19 cellular contexts compared by ENCODE assay signal in the genomic region with DNA sequence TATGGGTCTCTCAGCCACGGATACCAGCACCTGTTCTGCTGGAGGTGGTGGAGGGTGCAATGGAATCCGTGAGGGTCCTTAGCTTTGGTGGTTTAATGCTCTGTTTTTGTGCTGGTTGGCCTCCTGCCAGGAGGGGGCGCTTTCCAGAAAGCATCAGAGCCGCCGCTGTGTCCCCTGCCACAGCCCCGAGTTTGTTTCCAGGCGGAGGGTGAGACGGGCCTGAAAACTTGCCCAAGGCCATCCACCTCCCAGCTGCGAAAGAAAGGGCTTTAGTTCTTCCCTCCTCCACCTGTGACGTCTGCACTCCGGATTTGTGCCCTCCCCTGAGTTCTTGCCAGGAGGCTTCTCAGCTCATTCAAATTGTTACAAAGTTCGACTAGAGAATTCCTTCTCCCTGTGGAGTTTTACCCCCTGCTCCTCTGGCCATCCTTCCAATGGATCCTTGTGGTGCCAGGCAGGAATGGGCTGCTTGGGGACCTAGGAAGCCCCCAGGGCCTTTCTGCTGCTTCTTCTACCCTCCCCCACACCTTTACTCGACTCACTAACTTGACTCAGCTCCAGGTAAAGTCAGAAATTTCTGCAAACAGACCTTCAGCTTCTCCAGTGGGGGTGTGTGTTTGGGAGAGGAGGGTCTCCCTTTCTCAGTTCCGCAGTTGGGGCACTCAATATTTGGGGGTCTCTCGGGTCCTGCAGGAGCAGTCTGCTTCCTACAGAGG.
DNase-seq lines count a peak whose midpoint lies in the region; ATAC-seq and TF ChIP-seq lines count a peak whose summit lies in the region.
"Had no signal": no experiment of that assay in that cellular context is flagged by ENCODE, and none has a peak within 500 bp of the region (broad histone marks: within the 10 kb centered on the region; RNA-seq: fewer than 3 reads in every experiment).

No MANE protein-coding gene starts in this region.

- BruUV-seq in PC-3 (replicated peaks; lab: Mats Ljungman, UMichigan), result no TSS peak

- H4K20me1 ChIP-seq in PC-3 (ENCODE audit: low read length), result no peaks in the 10 kb centered on the region

- no peak overlapping the region for H2BK12ac ChIP-seq in trophoblast cell (ENCODE audit: low read length)

- H4K91ac ChIP-seq in trophoblast cell (ENCODE audit: low read depth, low read length), result no peak overlapping the region

- no peak overlapping the region for H2AK5ac ChIP-seq in trophoblast cell (ENCODE audit: low read length)

- H2AFZ ChIP-seq in PC-3 (ENCODE audit: low read length), result 0 out of 2 replicates have a peak overlapping the region, but pooled peaks have one; percentile 26
- no peak overlapping the region for H2AFZ ChIP-seq in trophoblast cell (ENCODE audit: insufficient read depth, low read length, poor library complexity)

- no peaks in the 10 kb centered on the region for H3K27me3 ChIP-seq in PC-3 (ENCODE audit: low read length)
- H3K27me3 ChIP-seq in trophoblast cell (ENCODE audit: insufficient read depth, low read length), result no peaks in the 10 kb centered on the region
- no peaks in the 10 kb centered on the region for H3K27me3 ChIP-seq in spleen (replicated peaks in 1 of 7)
- H3K27me3 ChIP-seq: left lung, tibial nerve had no signal

- intact Hi-C loops in PC-3 (cut with micrococcal nuclease), result loop anchor here (5.0 kb wide), 2 partner anchors 42 to 63 kb away; no protein-coding TSS in a partner anchor
- intact Hi-C loops in spleen (cut with DNase I; ENCODE audit: low total_unique reads), result no loop called here

- no peak overlapping the region for H3K9ac ChIP-seq in PC-3 (ENCODE audit: low read length)
- H3K9ac ChIP-seq in trophoblast cell (ENCODE audit: low read length), result no peak overlapping the region

- in situ Hi-C loops in GM13977 (cut with MboI; ENCODE audit: low pct_unique_long_range_greater_than_20kb, low sequenced_read_pairs, unreplicated experiment), result loop anchor here (25.0 kb wide), 1 partner anchor 763 kb away; no protein-coding TSS in a partner anchor

- POLR2A ChIA-PET in PC-3 (lab: Charles Lee; ENCODE audit: unreplicated experiment), result interaction anchor here (0.7 kb wide), 1 partner anchor 792 kb away, joined by 3 read pairs; no protein-coding TSS in a partner anchor

- H3K14ac ChIP-seq in trophoblast cell (ENCODE audit: low read length), result no peak overlapping the region

- H3K9me2 ChIP-seq in PC-3 (replicated peaks; ENCODE audit: low read length), result no peaks in the 10 kb centered on the region

- no peak overlapping the region for H2BK5ac ChIP-seq in trophoblast cell (ENCODE audit: low read depth, low read length, poor library complexity)

- H3K36me3 ChIP-seq in PC-3 (ENCODE audit: low read depth, low read length), result no peaks in the 10 kb centered on the region
- no peaks in the 10 kb centered on the region for H3K36me3 ChIP-seq in trophoblast cell (ENCODE audit: control insufficient read depth in 1 of 2, insufficient read depth in 2 of 2, low read length in 2 of 2)
- H3K36me3 ChIP-seq in spleen, result no peaks in the 10 kb centered on the region
- H3K36me3 ChIP-seq: left lung, tibial nerve had no signal

- H3K9me3 ChIP-seq in PC-3 (ENCODE audit: low read length), result no peaks in the 10 kb centered on the region
- no peaks in the 10 kb centered on the region for H3K9me3 ChIP-seq in trophoblast cell (ENCODE audit: insufficient read depth, low read depth, low read length)
- peaks cover 0 to 4% (median 0%) of the 10 kb centered on the region in 8 donors for H3K9me3 ChIP-seq in spleen

- peaks cover 23% of the 10 kb centered on the region for H3K4me1 ChIP-seq in PC-3 (ENCODE audit: insufficient read depth, low read length)
- H3K4me1 ChIP-seq in trophoblast cell (ENCODE audit: control insufficient read depth in 1 of 2, insufficient read depth in 2 of 2, low read length in 2 of 2), result peaks cover 0 to 2% of the 10 kb centered on the region in 2 experiments
- no peaks in the 10 kb centered on the region for H3K4me1 ChIP-seq in spleen
- H3K4me1 ChIP-seq: left lung, tibial nerve had no signal

- no peak overlapping the region for H3K4me2 ChIP-seq in PC-3 (ENCODE audit: low read length)
- H3K4me2 ChIP-seq in trophoblast cell (ENCODE audit: low read length), result no peak overlapping the region

- H3K4ac ChIP-seq in trophoblast cell (ENCODE audit: low read depth, low read length), result no peak overlapping the region

- no peak overlapping the region for H3K4me3 ChIP-seq in PC-3 (ENCODE audit: low read length)
- peak overlapping the region; percentile 61 for H3K4me3 ChIP-seq in epithelial cell of esophagus (ENCODE audit: low read length)
- H3K4me3 ChIP-seq in trophoblast cell (ENCODE audit: low read depth, low read length), result no peak overlapping the region
- H3K4me3 ChIP-seq in spleen, result no peak overlapping the region
- H3K4me3 ChIP-seq: left lung, tibial nerve had no signal

- no CpG with 5 or more reads among the region's 15 CpGs for WGBS in trophoblast cell (ENCODE audit: extremely low coverage, insufficient coverage, insufficient read length)
- WGBS in spleen, 5 donors, result 83 to 90% (median 88%) methylated on average over 10 to 15 of the region's 15 CpGs

- DNase-seq in GM13977 (ENCODE audit: low spot score), result no peak
- DNase-seq in PC-3, result peak; percentile 12
- peak; percentile 73 for DNase-seq in epithelial cell of esophagus (ENCODE audit: low read depth)
- peak; percentile 40 to 48 for DNase-seq in trophoblast cell
- no peak for DNase-seq in substantia nigra (lab: John Stamatoyannopoulos, UW)
- no peak for DNase-seq in spleen
- DNase-seq: activated naive CD8-positive, alpha-beta T cell treated with anti-CD3 and anti-CD28 coated beads, Interleukin-2, amount 10 ng/mL, durations not matched to agents 7 days and 5 days; activated T-cell treated with anti-CD3 and anti-CD28 coated beads, Interleukin-2, amount 50 U/mL, for 1 hour; CD4-positive, alpha-beta T cell; hippocampal formation; left lung; naive B cell; NCI-H1092 treated with DMSO at 0.1 percent for 48 hours; OCI-M1; stimulated activated CD4-positive, alpha-beta T cell treated with anti-CD3 and anti-CD28 coated beads, Interleukin-2, amount 100 ng/mL, for 24 hours; T-helper 1 cell had no signal

- no peak for TF ChIP-seq POLR2A in spleen (IDR thresholded peaks at IDR 0.05)

- no peaks in the 10 kb centered on the region for H3K79me1 ChIP-seq in trophoblast cell (ENCODE audit: low read length)

- H3K79me2 ChIP-seq in PC-3 (ENCODE audit: low read length) (no peaks in the 10 kb centered on the region), trophoblast cell (ENCODE audit: control insufficient read depth, insufficient read depth, low read length, poor library complexity) (no peaks in the 10 kb centered on the region)

- H3F3A ChIP-seq in PC-3 (ENCODE audit: low read length, unreplicated experiment), result no peaks in the 10 kb centered on the region

- TF ChIP-seq CTCF in GM13977 (IDR thresholded peaks at IDR 0.05; ENCODE audit: extremely low read depth, insufficient read depth, missing control alignments) (peak; percentile 10), PC-3 (conservative IDR thresholded peaks at IDR 0.05; ENCODE audit: low read depth, low read length) (peak; percentile 36; the same call in 1 of the 2 replicates), epithelial cell of esophagus (IDR thresholded peaks at IDR 0.05; ENCODE audit: insufficient read depth, low read depth, low read length, missing control alignments) (peak; percentile 26), spleen (IDR thresholded peaks at IDR 0.05 in 8 of 11, conservative IDR thresholded peaks at IDR 0.05 in 3 of 11) (no peak)

- H3K23ac ChIP-seq in trophoblast cell (ENCODE audit: low read length), result no peak overlapping the region

- ATAC-seq in PC-3, result no peak
- ATAC-seq in GM18868 (IDR thresholded peaks at IDR 0.05; ENCODE audit: unreplicated experiment), result no peak
- ATAC-seq in HG03442 (IDR thresholded peaks at IDR 0.05; ENCODE audit: unreplicated experiment), result no peak
- ATAC-seq: left lung had no signal

- no peak overlapping the region for H4K8ac ChIP-seq in trophoblast cell (ENCODE audit: low read depth, low read length)

- CTCF ChIA-PET in PC-3 (lab: Charles Lee), result no interaction called here

- no peak overlapping the region for H3K18ac ChIP-seq in trophoblast cell (ENCODE audit: low read length)

- H3K27ac ChIP-seq in PC-3 (ENCODE audit: low read length) (no peak overlapping the region), trophoblast cell (ENCODE audit: low read depth, low read length) (no peak overlapping the region), substantia nigra (ENCODE audit: low read depth, low read length, poor library complexity, severe bottlenecking) (no peak overlapping the region), spleen (no peak overlapping the region)
- H3K27ac ChIP-seq: left lung, tibial nerve had no signal

- peak overlapping the region; percentile 13 for H4K12ac ChIP-seq in trophoblast cell (ENCODE audit: low read depth, low read length)

- no peak overlapping the region for H2BK120ac ChIP-seq in trophoblast cell (ENCODE audit: insufficient read depth, low read length, poor library complexity)

Comparison
In these comparisons a context has a peak if more than half of its experiments do, and no peak if none do; other contexts are left out.
1. DNase-seq: peak in PC-3 (single experiment), epithelial cell of esophagus (single experiment) and trophoblast cell (2 of 2); none in GM13977 (single experiment), substantia nigra (0 of 49) and spleen (single experiment).
2. CTCF ChIP-seq: peak in GM13977 (single experiment), PC-3 (single experiment) and epithelial cell of esophagus (single experiment); none in spleen (0 of 11).